Comparison of ENCODE assay signal across 14 cellular contexts in the genomic region with DNA sequence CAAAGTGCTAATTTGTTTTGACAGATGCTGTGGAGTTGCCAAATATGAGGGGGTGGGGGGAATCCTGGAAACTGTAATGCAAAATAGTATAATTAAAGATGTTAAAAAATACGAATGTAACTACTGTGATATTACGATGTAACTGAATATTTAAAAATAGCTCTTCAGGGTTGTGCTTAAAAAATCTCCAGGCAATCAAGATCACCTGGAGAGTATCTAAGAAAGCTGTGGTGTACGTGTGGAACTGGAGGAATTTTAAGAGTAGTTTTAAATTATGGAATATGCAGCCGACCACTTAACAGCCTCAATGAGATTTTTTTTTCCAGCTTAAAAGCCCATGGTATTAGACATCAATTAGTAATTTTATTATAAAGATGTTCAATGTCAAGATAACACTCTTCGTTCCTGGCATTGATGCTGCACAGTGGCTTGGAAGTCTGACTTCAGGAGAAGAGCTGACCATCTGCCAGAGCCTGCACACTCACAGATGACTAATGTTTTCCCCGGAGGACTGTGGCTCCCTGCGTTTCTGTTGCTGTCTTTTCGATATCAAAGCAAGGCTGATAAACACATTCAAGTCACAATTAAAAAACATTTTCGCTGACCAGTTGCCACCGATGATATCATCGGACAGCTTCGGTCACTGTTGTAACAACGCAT.
DNase-seq lines count a peak whose midpoint lies in the region; ATAC-seq, FAIRE-seq and TF ChIP-seq lines count a peak whose summit lies in the region.
"Had no signal": no experiment of that assay in that cellular context is flagged by ENCODE, and none has a peak within 500 bp of the region (broad histone marks: within the 10 kb centered on the region; RNA-seq: fewer than 3 reads in every experiment).

No MANE protein-coding gene starts in this region.

- peak; percentile 82 for ATAC-seq in left ventricle myocardium superior
- no peak for ATAC-seq in GM19467 (IDR thresholded peaks at IDR 0.05; ENCODE audit: unreplicated experiment)
- ATAC-seq: activated CD8-positive, alpha-beta memory T cell treated with anti-CD3 and anti-CD28 coated beads, Interleukin-2, amount 10 ng/mL, durations not matched to agents 7 days and 5 days; left colon; stimulated activated naive CD8-positive, alpha-beta T cell treated with anti-CD3 and anti-CD28 coated beads, Interleukin-15, amount 100 ng/mL, for 72 hours had no signal

- DNase-seq in AG10803 (ENCODE audit: low read depth) = peak; percentile 74
- peak; percentile 35 for DNase-seq in HTR-8/SVneo (ENCODE audit: insufficient read length, low spot score)
- peak; percentile 25 for DNase-seq in adipocyte (ENCODE audit: low read depth)
- DNase-seq in left ventricle myocardium superior = peak; percentile 33
- DNase-seq in progenitor cell of endocrine pancreas (ENCODE audit: low spot score, unreplicated experiment) = no peak
- no peak for DNase-seq in H7
- DNase-seq in type B pancreatic cell (ENCODE audit: extremely low spot score, unreplicated experiment) = no peak
- DNase-seq: activated CD8-positive, alpha-beta memory T cell treated with anti-CD3 and anti-CD28 coated beads, Interleukin-2, amount 10 ng/mL, durations not matched to agents 7 days and 5 days; left colon; stimulated activated CD4-positive, alpha-beta T cell treated with anti-CD3 and anti-CD28 coated beads, Interleukin-2, amount 100 ng/mL, for 48 hours; stimulated activated naive CD8-positive, alpha-beta T cell treated with anti-CD3 and anti-CD28 coated beads, Interleukin-15, amount 100 ng/mL, for 72 hours had no signal

- peaks cover 4% of the 10 kb centered on the region for H3K9me3 Mint-ChIP-seq in progenitor cell of endocrine pancreas (ENCODE audit: low read depth)
- no peaks in the 10 kb centered on the region for H3K9me3 Mint-ChIP-seq in type B pancreatic cell
- H3K9me3 Mint-ChIP-seq: stimulated activated naive CD8-positive, alpha-beta T cell treated with anti-CD3 and anti-CD28 coated beads, Interleukin-15, amount 100 ng/mL, for 72 hours had no signal

- no peaks in the 10 kb centered on the region for H3K27me3 Mint-ChIP-seq in progenitor cell of endocrine pancreas
- H3K27me3 Mint-ChIP-seq in type B pancreatic cell = no peaks in the 10 kb centered on the region

- H3K4me3 Mint-ChIP-seq in progenitor cell of endocrine pancreas (ENCODE audit: low read depth) (no peak overlapping the region), type B pancreatic cell (no peak overlapping the region)
- H3K4me3 Mint-ChIP-seq: activated CD8-positive, alpha-beta memory T cell treated with anti-CD3 and anti-CD28 coated beads, Interleukin-2, amount 10 ng/mL, durations not matched to agents 7 days and 5 days; stimulated activated naive CD8-positive, alpha-beta T cell treated with anti-CD3 and anti-CD28 coated beads, Interleukin-15, amount 100 ng/mL, for 72 hours had no signal

- TF ChIP-seq CTCF in AG10803 (conservative IDR thresholded peaks at IDR 0.05; ENCODE audit: low read length) (no peak), progenitor cell of endocrine pancreas (IDR thresholded peaks at IDR 0.05; ENCODE audit: unreplicated experiment) (no peak), type B pancreatic cell (conservative IDR thresholded peaks at IDR 0.05) (no peak)

- H3K4me3 ChIP-seq in AG10803 (ENCODE audit: low read length) (no peak overlapping the region), adipocyte (ENCODE audit: low read length) (peak overlapping the region; percentile 33), H7 (ENCODE audit: insufficient read depth, low read depth, low read length) (no peak overlapping the region)
- H3K4me3 ChIP-seq: BLaER1 treated with 17β-estradiol and CSF1 and Interleukin-3, amounts not matched to agents 10 nM and 100 nM had no signal

- no peak overlapping the region for H3K9ac ChIP-seq in adipocyte (ENCODE audit: low read length)
- H3K9ac ChIP-seq: BLaER1 treated with 17β-estradiol and CSF1 and Interleukin-3, amounts not matched to agents 10 nM and 100 nM had no signal

- intact Hi-C loops in left ventricle myocardium superior (cut with micrococcal nuclease) = loop anchor here (10.0 kb wide), 1 partner anchor 724 kb away; no protein-coding TSS in a partner anchor

- H3K9me3 ChIP-seq in adipocyte (ENCODE audit: control insufficient read depth, low read length) = no peaks in the 10 kb centered on the region
- H3K9me3 ChIP-seq: neutrophil had no signal

- H3K4me1 Mint-ChIP-seq in progenitor cell of endocrine pancreas (ENCODE audit: low read depth) (no peaks in the 10 kb centered on the region), type B pancreatic cell (ENCODE audit: unreplicated experiment) (no peaks in the 10 kb centered on the region)
- H3K4me1 Mint-ChIP-seq: activated CD8-positive, alpha-beta memory T cell treated with anti-CD3 and anti-CD28 coated beads, Interleukin-2, amount 10 ng/mL, durations not matched to agents 7 days and 5 days; stimulated activated naive CD8-positive, alpha-beta T cell treated with anti-CD3 and anti-CD28 coated beads, Interleukin-15, amount 100 ng/mL, for 72 hours had no signal

- H3K36me3 Mint-ChIP-seq in progenitor cell of endocrine pancreas (ENCODE audit: insufficient read depth) (no peaks in the 10 kb centered on the region), type B pancreatic cell (no peaks in the 10 kb centered on the region)
- H3K36me3 Mint-ChIP-seq: activated CD8-positive, alpha-beta memory T cell treated with anti-CD3 and anti-CD28 coated beads, Interleukin-2, amount 10 ng/mL, durations not matched to agents 7 days and 5 days had no signal

- FAIRE-seq in HTR-8/SVneo (lab: Jason Lieb, UNC) = peak; percentile 79

- H3K27ac Mint-ChIP-seq in progenitor cell of endocrine pancreas (no peak overlapping the region), type B pancreatic cell (no peak overlapping the region)
- H3K27ac Mint-ChIP-seq: activated CD8-positive, alpha-beta memory T cell treated with anti-CD3 and anti-CD28 coated beads, Interleukin-2, amount 10 ng/mL, durations not matched to agents 7 days and 5 days; stimulated activated naive CD8-positive, alpha-beta T cell treated with anti-CD3 and anti-CD28 coated beads, Interleukin-15, amount 100 ng/mL, for 72 hours had no signal

- H3K36me3 ChIP-seq in adipocyte (ENCODE audit: control insufficient read depth, insufficient read depth, low read length, severe bottlenecking) (no peaks in the 10 kb centered on the region), H7 (replicated peaks; ENCODE audit: control insufficient read depth, insufficient read depth, low read length) (no peaks in the 10 kb centered on the region)
- H3K36me3 ChIP-seq: BLaER1 treated with 17β-estradiol and CSF1 and Interleukin-3, amounts not matched to agents 10 nM and 100 nM; neutrophil had no signal

- peaks cover 5% of the 10 kb centered on the region for H3K4me1 ChIP-seq in adipocyte (ENCODE audit: control insufficient read depth, insufficient read depth, low read length)
- H3K4me1 ChIP-seq: BLaER1 treated with 17β-estradiol and CSF1 and Interleukin-3, amounts not matched to agents 10 nM and 100 nM had no signal

- H3K27me3 ChIP-seq in adipocyte (replicated peaks; ENCODE audit: control insufficient read depth, insufficient read depth, low read length) = peaks cover 48% of the 10 kb centered on the region
- H3K27me3 ChIP-seq in H7 (ENCODE audit: control insufficient read depth, insufficient read depth, low read length) = no peaks in the 10 kb centered on the region
- H3K27me3 ChIP-seq: BLaER1 treated with 17β-estradiol and CSF1 and Interleukin-3, amounts not matched to agents 10 nM and 100 nM had no signal

Comparison
In these comparisons a context has a peak if more than half of its experiments do, and no peak if none do; other contexts are left out.
1. DNase-seq: peak in AG10803 (single experiment), HTR-8/SVneo (single experiment), adipocyte (single experiment) and left ventricle myocardium superior (single experiment); none in progenitor cell of endocrine pancreas (single experiment), H7 (single experiment) and type B pancreatic cell (single experiment).